9 cellular contexts compared by ENCODE assay signal in the genomic region with DNA sequence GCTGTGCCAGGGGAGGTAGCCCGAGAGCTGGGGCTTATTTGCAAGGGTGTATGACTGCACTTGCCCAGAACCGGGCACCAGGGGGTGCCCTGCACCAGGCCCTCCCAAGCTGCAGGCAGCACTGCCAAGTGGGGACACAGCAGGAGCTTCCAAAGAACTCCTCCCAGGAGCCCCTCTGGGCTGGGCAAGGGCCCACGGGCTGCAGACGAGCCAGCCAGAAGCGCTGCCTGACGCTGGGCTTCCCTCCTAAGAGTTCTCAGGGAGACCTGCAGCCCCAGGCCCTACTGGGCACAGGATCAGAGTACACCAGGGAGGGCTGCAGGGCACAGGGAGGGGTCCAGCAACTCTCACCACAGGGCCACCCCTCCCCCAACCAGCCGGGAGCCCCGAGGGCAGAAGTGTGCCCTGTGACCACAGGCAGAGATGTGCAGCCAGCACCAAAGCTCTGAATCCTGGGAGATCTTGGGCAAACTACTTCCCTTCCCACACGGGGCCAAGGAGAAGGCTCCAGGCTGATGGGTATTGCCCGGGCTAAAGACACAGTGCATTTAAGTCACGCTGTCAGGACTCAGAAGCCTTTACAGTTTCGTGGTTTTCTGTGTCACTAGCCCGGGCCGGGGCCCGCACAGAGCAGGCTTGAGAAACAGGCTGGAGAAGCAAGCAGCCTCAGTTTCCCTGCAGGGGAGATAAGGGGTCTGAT.
DNase-seq lines count a peak whose midpoint lies in the region; ATAC-seq and TF ChIP-seq lines count a peak whose summit lies in the region.
"Had no signal": no experiment of that assay in that cellular context is flagged by ENCODE, and none has a peak within 500 bp of the region (broad histone marks: within the 10 kb centered on the region; RNA-seq: fewer than 3 reads in every experiment).

No MANE protein-coding gene starts in this region.

- no peak overlapping the region for H3K4me3 Mint-ChIP-seq in MCF 10A (ENCODE audit: unreplicated experiment)
- H3K4me3 Mint-ChIP-seq: dendritic cell treated with granulocyte-macrophage colony-stimulating factor and Interleukin-4, amounts not matched to agents 40 ng/mL and 50 ng/mL, for 4 days had no signal

- no TSS peak for BruUV-seq in MCF 10A (replicated peaks; lab: Mats Ljungman, UMichigan)

- peak; percentile 88 for TF ChIP-seq CTCF in MCF 10A (IDR thresholded peaks at IDR 0.05; ENCODE audit: unreplicated experiment)
- TF ChIP-seq CTCF in breast epithelium (IDR thresholded peaks at IDR 0.05): peak in 1 of 3 donors; percentile 30
- TF ChIP-seq CTCF in epithelial cell of proximal tubule (conservative IDR thresholded peaks at IDR 0.05; ENCODE audit: low read depth, low read length): peak; percentile 74

- peaks cover 0 to 26% of the 10 kb centered on the region in 2 donors for H3K27me3 ChIP-seq in breast epithelium

- H3K27ac Mint-ChIP-seq in MCF 10A (ENCODE audit: low read depth, unreplicated experiment): no peak overlapping the region
- H3K27ac Mint-ChIP-seq: dendritic cell treated with granulocyte-macrophage colony-stimulating factor and Interleukin-4, amounts not matched to agents 40 ng/mL and 50 ng/mL, for 4 days had no signal

- H3K27me3 Mint-ChIP-seq in MCF 10A (ENCODE audit: insufficient read depth, unreplicated experiment): peaks cover 25% of the 10 kb centered on the region

- TF ChIP-seq POLR2A in breast epithelium (IDR thresholded peaks at IDR 0.05): no peak

- peak; percentile 68 for DNase-seq in MCF 10A (ENCODE audit: unreplicated experiment)
- DNase-seq in breast epithelium (ENCODE audit: low spot score in 2 of 2): no peak
- peak; percentile 62 for DNase-seq in M059J (ENCODE audit: low read depth)
- peak; percentile 72 for DNase-seq in SW480 (ENCODE audit: low spot score)
- DNase-seq in epithelial cell of proximal tubule (ENCODE audit: low read depth): no peak
- peak; percentile 43 for DNase-seq in renal cortical epithelial cell (ENCODE audit: low read depth)
- no peak for DNase-seq in NCI-H2107 (lab: John Stamatoyannopoulos, UW)

- H3K9me3 ChIP-seq in breast epithelium: no peaks in the 10 kb centered on the region

- no peak overlapping the region for H3K27ac ChIP-seq in breast epithelium

- no peak overlapping the region for H3K4me3 ChIP-seq in breast epithelium
- no peak overlapping the region for H3K4me3 ChIP-seq in epithelial cell of proximal tubule (ENCODE audit: low read depth, low read length)

- no peaks in the 10 kb centered on the region for H3K36me3 ChIP-seq in breast epithelium

- intact Hi-C loops in MCF 10A (cut with micrococcal nuclease): loop anchor here (1.0 to 5.0 kb wide), 5 partner anchors 56 to 233 kb away; no protein-coding TSS in a partner anchor
- intact Hi-C loops in breast epithelium (cut with DNase I; ENCODE audit: low total_unique reads): loop anchor here (1.0 kb wide), 2 partner anchors 27 to 43 kb away; no protein-coding TSS in a partner anchor

- CTCF ChIA-PET in MCF 10A (lab: Yijun Ruan, JAX): interaction anchor here (0.5 to 1.4 kb wide), 8 partner anchors 43 to 462 kb away, joined by 3 to 11 read pairs (median 4); partner anchors contain the start of gene HES3

- POLR2A ChIA-PET in MCF 10A (lab: Yijun Ruan, JAX): no interaction called here

- H3K9me3 Mint-ChIP-seq in MCF 10A (ENCODE audit: unreplicated experiment): peaks cover 12% of the 10 kb centered on the region
- H3K9me3 Mint-ChIP-seq: dendritic cell treated with granulocyte-macrophage colony-stimulating factor and Interleukin-4, amounts not matched to agents 40 ng/mL and 50 ng/mL, for 4 days had no signal

- ATAC-seq in HG02763 (IDR thresholded peaks at IDR 0.05; ENCODE audit: unreplicated experiment): no peak

- no peaks in the 10 kb centered on the region for H3K4me1 Mint-ChIP-seq in MCF 10A (ENCODE audit: insufficient read depth, unreplicated experiment)

- H3K4me1 ChIP-seq in breast epithelium: no peaks in the 10 kb centered on the region

- H3K36me3 Mint-ChIP-seq in MCF 10A (ENCODE audit: insufficient read depth, unreplicated experiment): no peaks in the 10 kb centered on the region

Comparison
In these comparisons a context has a peak if more than half of its experiments do, and no peak if none do; other contexts are left out.
1. DNase-seq: peak in MCF 10A (single experiment), M059J (single experiment), SW480 (single experiment) and renal cortical epithelial cell (single experiment); none in breast epithelium (0 of 2), epithelial cell of proximal tubule (single experiment) and NCI-H2107 (single experiment).